ENCODE assay signal across 1 cellular context in genomic region chr2:43005211-43005974, GRCh38.
TF ChIP-seq lines count a peak whose summit lies in the region.

No MANE protein-coding gene starts in this region.

TF ChIP-seq in HepG2, 621 proteins besides CTCF, POLR2A, EP300 and RAD21 (continued from another document and continues in another):
- peak; percentile 75; the same call in 1 of the 2 replicates for TF ChIP-seq ZNF839 (CRISPR knock-in tag; IDR thresholded peaks at IDR 0.05; ENCODE audit: borderline replicate concordance)
- no peak for TF ChIP-seq ZFAT (CRISPR knock-in tag; conservative IDR thresholded peaks at IDR 0.05)
- TF ChIP-seq ZNF121 (CRISPR knock-in tag; IDR thresholded peaks at IDR 0.05) = peak; percentile 9; the same call in 1 of the 2 replicates
- TF ChIP-seq NCOA5 (CRISPR knock-in tag; IDR thresholded peaks at IDR 0.05) = no peak
- peak; percentile 76 for TF ChIP-seq BCL6 (CRISPR knock-in tag; IDR thresholded peaks at IDR 0.05)
- TF ChIP-seq MLX (CRISPR knock-in tag; IDR thresholded peaks at IDR 0.05) = peak; percentile 58; the same call in 1 of the 2 replicates
- peak; percentile 61; the same call in 1 of the 2 replicates for TF ChIP-seq ZNF780A (CRISPR knock-in tag; IDR thresholded peaks at IDR 0.05)
- TF ChIP-seq PPARG (CRISPR knock-in tag; conservative IDR thresholded peaks at IDR 0.05) = no peak
- no peak for TF ChIP-seq ZNF225 (CRISPR knock-in tag; IDR thresholded peaks at IDR 0.05)
- peak; percentile 50 for TF ChIP-seq ZNF18 (CRISPR knock-in tag; IDR thresholded peaks at IDR 0.05; ENCODE audit: insufficient replicate concordance)
- no peak for TF ChIP-seq XBP1 (CRISPR knock-in tag; IDR thresholded peaks at IDR 0.05)
- peak; percentile 99 for TF ChIP-seq TBX2 (CRISPR knock-in tag; IDR thresholded peaks at IDR 0.05; ENCODE audit: borderline replicate concordance)
- TF ChIP-seq DPF2 (CRISPR knock-in tag; IDR thresholded peaks at IDR 0.05; ENCODE audit: borderline replicate concordance, low read depth) = peak; percentile 88
- peak; percentile 94 for TF ChIP-seq ZNF263 (CRISPR knock-in tag; IDR thresholded peaks at IDR 0.05)
- TF ChIP-seq MBNL3 (CRISPR knock-in tag; conservative IDR thresholded peaks at IDR 0.05) = no peak
- TF ChIP-seq BORCS8-MEF2B (CRISPR knock-in tag; IDR thresholded peaks at IDR 0.05) = peak; percentile 89
- TF ChIP-seq KDM2A (CRISPR knock-in tag; IDR thresholded peaks at IDR 0.05; ENCODE audit: borderline replicate concordance, low read depth) = no peak; the same call in 1 of the 2 replicates
- TF ChIP-seq SMYD3 (CRISPR knock-in tag; IDR thresholded peaks at IDR 0.05) = peak; percentile 56; the same call in 1 of the 2 replicates
- TF ChIP-seq HOXA9 (CRISPR knock-in tag; IDR thresholded peaks at IDR 0.05; ENCODE audit: borderline replicate concordance) = no peak
- peak; percentile 100 for TF ChIP-seq PATZ1 (CRISPR knock-in tag; IDR thresholded peaks at IDR 0.05)
- peak; percentile 98 for TF ChIP-seq HNF1A (IDR thresholded peaks at IDR 0.05; ENCODE audit: low read depth)
- TF ChIP-seq HNF1A (CRISPR knock-in tag; IDR thresholded peaks at IDR 0.05; ENCODE audit: borderline replicate concordance) = peak; percentile 100
- TF ChIP-seq ZNF431 (CRISPR knock-in tag; IDR thresholded peaks at IDR 0.05; ENCODE audit: borderline replicate concordance, low read depth) = no peak
- TF ChIP-seq FUBP1 (CRISPR knock-in tag; IDR thresholded peaks at IDR 0.05; ENCODE audit: borderline replicate concordance) = no peak
- no peak for TF ChIP-seq CEBPZ (IDR thresholded peaks at IDR 0.05; ENCODE audit: low read length)
- TF ChIP-seq TOE1 (CRISPR knock-in tag; IDR thresholded peaks at IDR 0.05) = 0 out of 2 replicates have a peak, but pooled peaks have one; percentile 46
- TF ChIP-seq EHMT2 (IDR thresholded peaks at IDR 0.05; ENCODE audit: borderline replicate concordance, low read depth, low read length) = peak; percentile 34; the same call in 1 of the 2 replicates
- no peak for TF ChIP-seq RNF2 (conservative IDR thresholded peaks at IDR 0.05; ENCODE audit: low read depth)
- TF ChIP-seq BCL3 (CRISPR knock-in tag; IDR thresholded peaks at IDR 0.05) = no peak; the same call in 1 of the 2 replicates
- TF ChIP-seq PHF21A (CRISPR knock-in tag; IDR thresholded peaks at IDR 0.05) = peak; percentile 98
- no peak for TF ChIP-seq JARID2 (CRISPR knock-in tag; IDR thresholded peaks at IDR 0.05; ENCODE audit: insufficient replicate concordance)
- TF ChIP-seq MYPOP (CRISPR knock-in tag; IDR thresholded peaks at IDR 0.05) = no peak
- TF ChIP-seq CENPBD1 (CRISPR knock-in tag; IDR thresholded peaks at IDR 0.05; ENCODE audit: borderline replicate concordance, low read depth) = no peak
- no peak for TF ChIP-seq ZNF282 (IDR thresholded peaks at IDR 0.05; ENCODE audit: partially characterized antibody)
- TF ChIP-seq ZBTB4 (CRISPR knock-in tag; IDR thresholded peaks at IDR 0.05; ENCODE audit: borderline replicate concordance) = peak; percentile 57; the same call in 1 of the 2 replicates
- no peak for TF ChIP-seq ATF1 (CRISPR knock-in tag; IDR thresholded peaks at IDR 0.05)
- TF ChIP-seq MTF1 (CRISPR knock-in tag; IDR thresholded peaks at IDR 0.05) = no peak
- TF ChIP-seq ZFP90 (CRISPR knock-in tag; IDR thresholded peaks at IDR 0.05; ENCODE audit: borderline replicate concordance) = peak; percentile 94
- TF ChIP-seq SRSF4 (IDR thresholded peaks at IDR 0.05; ENCODE audit: low read depth, low read length, poor library complexity, severe bottlenecking) = no peak
- peak; percentile 65; the same call in 1 of the 2 replicates for TF ChIP-seq MYC (CRISPR knock-in tag; IDR thresholded peaks at IDR 0.05; ENCODE audit: borderline replicate concordance)
- TF ChIP-seq RFXANK (CRISPR knock-in tag; IDR thresholded peaks at IDR 0.05) = no peak
